In the genomic region with DNA sequence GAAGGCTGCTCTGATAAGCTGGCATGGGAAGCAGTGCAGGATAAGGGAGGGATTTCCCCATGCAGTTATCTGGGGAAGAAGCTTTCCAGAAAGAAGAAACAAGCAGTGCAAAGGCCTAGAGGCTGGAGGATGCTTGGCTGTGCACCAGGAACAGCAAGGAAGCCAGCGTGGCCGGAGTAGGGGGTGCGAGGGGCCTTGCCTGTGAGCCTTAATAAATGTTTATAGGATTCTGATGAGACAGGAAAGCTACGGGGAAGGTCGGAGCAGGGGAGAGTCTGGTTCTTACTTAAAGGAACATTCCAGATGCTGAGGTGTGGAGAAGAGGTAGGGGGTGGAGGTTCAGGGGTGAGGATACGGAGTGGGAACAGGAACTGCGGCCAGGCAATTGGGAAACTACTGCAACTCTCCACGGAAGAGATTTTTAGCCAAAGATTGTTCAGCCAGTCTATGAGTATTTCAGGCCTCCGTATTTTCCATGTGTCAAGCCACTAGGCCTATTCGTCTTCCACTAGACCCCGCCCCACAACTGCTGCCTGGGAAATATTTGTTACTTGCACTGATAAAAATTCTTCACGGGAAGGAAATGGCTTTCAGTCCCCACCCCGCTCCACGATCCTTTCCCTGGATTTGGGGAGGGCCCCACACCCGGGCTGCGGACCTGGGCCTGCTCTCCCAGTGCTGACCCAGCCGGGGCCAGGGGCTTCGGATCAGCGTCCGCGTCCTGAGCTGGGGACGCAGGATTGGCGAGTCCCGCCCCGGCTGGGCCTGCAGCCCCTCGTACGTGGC, we compare ENCODE assay signal across 1 cellular context.
TF ChIP-seq lines count a peak whose summit lies in the region.

No MANE protein-coding gene starts in this region.

TF ChIP-seq in GM23338, 12 proteins besides CTCF, POLR2A, EP300 and RAD21 (continued from another document):
- TF ChIP-seq, protein P1, sequence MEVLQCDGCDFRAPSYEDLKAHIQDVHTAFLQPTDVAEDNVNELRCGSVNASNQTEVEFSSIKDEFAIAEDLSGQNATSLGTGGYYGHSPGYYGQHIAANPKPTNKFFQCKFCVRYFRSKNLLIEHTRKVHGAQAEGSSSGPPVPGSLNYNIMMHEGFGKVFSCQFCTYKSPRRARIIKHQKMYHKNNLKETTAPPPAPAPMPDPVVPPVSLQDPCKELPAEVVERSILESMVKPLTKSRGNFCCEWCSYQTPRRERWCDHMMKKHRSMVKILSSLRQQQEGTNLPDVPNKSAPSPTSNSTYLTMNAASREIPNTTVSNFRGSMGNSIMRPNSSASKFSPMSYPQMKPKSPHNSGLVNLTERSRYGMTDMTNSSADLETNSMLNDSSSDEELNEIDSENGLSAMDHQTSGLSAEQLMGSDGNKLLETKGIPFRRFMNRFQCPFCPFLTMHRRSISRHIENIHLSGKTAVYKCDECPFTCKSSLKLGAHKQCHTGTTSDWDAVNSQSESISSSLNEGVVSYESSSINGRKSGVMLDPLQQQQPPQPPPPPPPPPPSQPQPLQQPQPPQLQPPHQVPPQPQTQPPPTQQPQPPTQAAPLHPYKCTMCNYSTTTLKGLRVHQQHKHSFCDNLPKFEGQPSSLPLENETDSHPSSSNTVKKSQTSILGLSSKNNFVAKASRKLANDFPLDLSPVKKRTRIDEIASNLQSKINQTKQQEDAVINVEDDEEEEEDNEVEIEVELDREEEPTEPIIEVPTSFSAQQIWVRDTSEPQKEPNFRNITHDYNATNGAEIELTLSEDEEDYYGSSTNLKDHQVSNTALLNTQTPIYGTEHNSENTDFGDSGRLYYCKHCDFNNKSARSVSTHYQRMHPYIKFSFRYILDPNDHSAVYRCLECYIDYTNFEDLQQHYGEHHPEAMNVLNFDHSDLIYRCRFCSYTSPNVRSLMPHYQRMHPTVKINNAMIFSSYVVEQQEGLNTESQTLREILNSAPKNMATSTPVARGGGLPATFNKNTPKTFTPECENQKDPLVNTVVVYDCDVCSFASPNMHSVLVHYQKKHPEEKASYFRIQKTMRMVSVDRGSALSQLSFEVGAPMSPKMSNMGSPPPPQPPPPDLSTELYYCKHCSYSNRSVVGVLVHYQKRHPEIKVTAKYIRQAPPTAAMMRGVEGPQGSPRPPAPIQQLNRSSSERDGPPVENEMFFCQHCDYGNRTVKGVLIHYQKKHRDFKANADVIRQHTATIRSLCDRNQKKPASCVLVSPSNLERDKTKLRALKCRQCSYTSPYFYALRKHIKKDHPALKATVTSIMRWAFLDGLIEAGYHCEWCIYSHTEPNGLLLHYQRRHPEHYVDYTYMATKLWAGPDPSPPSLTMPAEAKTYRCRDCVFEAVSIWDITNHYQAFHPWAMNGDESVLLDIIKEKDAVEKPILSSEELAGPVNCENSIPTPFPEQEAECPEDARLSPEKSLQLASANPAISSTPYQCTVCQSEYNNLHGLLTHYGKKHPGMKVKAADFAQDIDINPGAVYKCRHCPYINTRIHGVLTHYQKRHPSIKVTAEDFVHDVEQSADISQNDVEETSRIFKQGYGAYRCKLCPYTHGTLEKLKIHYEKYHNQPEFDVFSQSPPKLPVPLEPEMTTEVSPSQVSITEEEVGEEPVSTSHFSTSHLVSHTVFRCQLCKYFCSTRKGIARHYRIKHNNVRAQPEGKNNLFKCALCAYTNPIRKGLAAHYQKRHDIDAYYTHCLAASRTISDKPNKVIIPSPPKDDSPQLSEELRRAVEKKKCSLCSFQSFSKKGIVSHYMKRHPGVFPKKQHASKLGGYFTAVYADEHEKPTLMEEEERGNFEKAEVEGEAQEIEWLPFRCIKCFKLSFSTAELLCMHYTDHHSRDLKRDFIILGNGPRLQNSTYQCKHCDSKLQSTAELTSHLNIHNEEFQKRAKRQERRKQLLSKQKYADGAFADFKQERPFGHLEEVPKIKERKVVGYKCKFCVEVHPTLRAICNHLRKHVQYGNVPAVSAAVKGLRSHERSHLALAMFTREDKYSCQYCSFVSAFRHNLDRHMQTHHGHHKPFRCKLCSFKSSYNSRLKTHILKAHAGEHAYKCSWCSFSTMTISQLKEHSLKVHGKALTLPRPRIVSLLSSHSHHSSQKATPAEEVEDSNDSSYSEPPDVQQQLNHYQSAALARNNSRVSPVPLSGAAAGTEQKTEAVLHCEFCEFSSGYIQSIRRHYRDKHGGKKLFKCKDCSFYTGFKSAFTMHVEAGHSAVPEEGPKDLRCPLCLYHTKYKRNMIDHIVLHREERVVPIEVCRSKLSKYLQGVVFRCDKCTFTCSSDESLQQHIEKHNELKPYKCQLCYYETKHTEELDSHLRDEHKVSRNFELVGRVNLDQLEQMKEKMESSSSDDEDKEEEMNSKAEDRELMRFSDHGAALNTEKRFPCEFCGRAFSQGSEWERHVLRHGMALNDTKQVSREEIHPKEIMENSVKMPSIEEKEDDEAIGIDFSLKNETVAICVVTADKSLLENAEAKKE (CRISPR knock-in tag; IDR thresholded peaks at IDR 0.05), result no peak
- TF ChIP-seq EZH2phosphoT487 (IDR thresholded peaks at IDR 0.05; ENCODE audit: unreplicated experiment), result no peak
